Comparison of ENCODE assay signal across 20 cellular contexts in the genomic region with DNA sequence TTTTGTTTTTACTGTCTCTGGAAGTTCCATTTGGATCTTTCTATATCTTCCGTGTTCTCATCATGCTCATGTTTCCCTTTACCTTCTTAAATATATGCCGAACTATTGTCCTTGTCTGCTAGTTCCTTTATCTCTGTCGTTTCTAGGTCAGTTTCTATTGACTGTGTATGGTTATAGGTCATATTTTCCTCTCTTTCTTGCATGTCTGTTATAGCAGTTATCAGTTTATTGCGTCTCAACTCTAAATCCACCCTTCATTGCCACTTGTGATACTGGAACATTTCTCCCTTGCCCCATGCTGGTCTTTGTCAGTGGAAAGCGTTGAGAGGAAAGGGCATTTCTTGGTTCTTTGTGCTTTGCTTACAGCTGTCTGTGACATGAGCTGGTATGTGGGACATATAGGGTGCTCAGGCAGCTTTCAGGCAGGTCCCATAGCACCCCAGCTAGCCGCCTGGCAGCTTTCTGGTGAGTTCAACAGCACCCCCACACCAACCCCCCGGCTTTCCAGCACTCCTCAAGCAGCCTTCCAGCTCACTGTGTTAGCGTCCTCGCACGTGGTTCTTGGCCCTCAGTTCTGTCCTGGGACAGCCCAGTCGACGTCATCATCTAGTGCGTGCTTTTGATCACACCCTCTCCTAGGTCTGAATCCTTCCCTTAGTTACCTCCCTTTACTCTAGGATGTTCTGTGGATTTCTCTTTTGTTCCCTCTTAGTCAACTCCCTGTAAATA. TPM values are rescaled to one million over a fixed set of nuclear protein-coding genes. Genes with fewer than 3 reads are reported as not detected.
A peak's percentile ranks its signal among the peaks of the same experiment; 100 is the strongest.
DNase-seq lines count a peak whose midpoint lies in the region; TF ChIP-seq lines count a peak whose summit lies in the region.
"Had no signal": no experiment of that assay in that cellular context is flagged by ENCODE, and none has a peak within 500 bp of the region (broad histone marks: within the 10 kb centered on the region; RNA-seq: fewer than 3 reads in every experiment).

No MANE protein-coding gene starts in this region.

- peak overlapping the region; percentile 13 for H2AK5ac ChIP-seq in trophoblast cell (ENCODE audit: low read length)

- H3K27ac ChIP-seq in hepatocyte (peak overlapping the region; percentile 96), trophoblast cell (ENCODE audit: low read depth, low read length) (no peak overlapping the region), WERI-Rb-1 (no peak overlapping the region)
- H3K27ac ChIP-seq: SK-N-MC, upper lobe of right lung had no signal

- DNase-seq in activated CD8-positive, alpha-beta memory T cell treated with anti-CD3 and anti-CD28 coated beads for 24 hours = peak; percentile 46
- no peak for DNase-seq in activated CD8-positive, alpha-beta memory T cell treated with anti-CD3 and anti-CD28 coated beads, Interleukin-2, amount 50 U/mL, for 48 hours
- DNase-seq in H7 (peak; percentile 49), hepatocyte (ENCODE audit: low spot score) (no peak), trophoblast cell (no peak), SHP77 treated with DMSO at 0.1 percent for 48 hours (lab: John Stamatoyannopoulos, UW) (no peak), WERI-Rb-1 (no peak), NCI-H2227 treated with DMSO at 0.1 percent for 48 hours (lab: John Stamatoyannopoulos, UW) (no peak)
- DNase-seq: activated CD4-positive, alpha-beta T cell treated with anti-CD3 and anti-CD28 coated beads, Interleukin-2, amount 10 ng/mL, durations not matched to agents 7 days and 5 days; activated naive CD4-positive, alpha-beta T cell; activated T-cell treated with anti-CD3 and anti-CD28 coated beads for 4 hours; dermis blood vessel endothelial cell; GDM1; GOT3; Karpas-422; MV-4-11; NCI-H146; NCI-H526; upper lobe of right lung had no signal

- no peak overlapping the region for H4K12ac ChIP-seq in trophoblast cell (ENCODE audit: low read depth, low read length)

- no peaks in the 10 kb centered on the region for H3K27me3 ChIP-seq in H7 (ENCODE audit: control insufficient read depth, insufficient read depth, low read length)
- H3K27me3 ChIP-seq in hepatocyte = no peaks in the 10 kb centered on the region
- H3K27me3 ChIP-seq in trophoblast cell (ENCODE audit: insufficient read depth, low read length) = no peaks in the 10 kb centered on the region
- no peaks in the 10 kb centered on the region for H3K27me3 ChIP-seq in WERI-Rb-1 (ENCODE audit: insufficient read depth, low read depth, severe bottlenecking)
- H3K27me3 ChIP-seq: upper lobe of right lung had no signal

- no peaks in the 10 kb centered on the region for H4K20me1 ChIP-seq in hepatocyte (ENCODE audit: insufficient read depth, poor library complexity, severe bottlenecking)

- 82% methylated on average over 13 of the region's 13 CpGs for WGBS in hepatocyte (ENCODE audit: low lambda C conversion rate, missing lambda C conversion rate)
- no CpG with 5 or more reads among the region's 13 CpGs for WGBS in trophoblast cell (ENCODE audit: extremely low coverage, insufficient coverage, insufficient read length)

- H3K23ac ChIP-seq in trophoblast cell (ENCODE audit: low read length) = no peak overlapping the region

- H3K9me3 ChIP-seq in hepatocyte (ENCODE audit: low read depth) (no peaks in the 10 kb centered on the region), trophoblast cell (ENCODE audit: insufficient read depth, low read depth, low read length) (peaks cover 2% of the 10 kb centered on the region), WERI-Rb-1 (ENCODE audit: severe bottlenecking) (no peaks in the 10 kb centered on the region)
- H3K9me3 ChIP-seq: upper lobe of right lung had no signal

- peak overlapping the region; percentile 17 for H3K4me2 ChIP-seq in hepatocyte
- H3K4me2 ChIP-seq in trophoblast cell (ENCODE audit: low read length) = no peak overlapping the region

- peak overlapping the region; percentile 50 for H3K18ac ChIP-seq in trophoblast cell (ENCODE audit: low read length)

- no peak overlapping the region for H3K4ac ChIP-seq in trophoblast cell (ENCODE audit: low read depth, low read length)

- H3K79me2 ChIP-seq in hepatocyte (peaks cover 69% of the 10 kb centered on the region), trophoblast cell (ENCODE audit: control insufficient read depth, insufficient read depth, low read length, poor library complexity) (no peaks in the 10 kb centered on the region)

- no peak overlapping the region for H2AFZ ChIP-seq in hepatocyte
- H2AFZ ChIP-seq in trophoblast cell (ENCODE audit: insufficient read depth, low read length, poor library complexity) = no peak overlapping the region

- H3K9me2 ChIP-seq in hepatocyte (replicated peaks; ENCODE audit: insufficient read depth) = no peaks in the 10 kb centered on the region

- peak overlapping the region; percentile 13 for H4K91ac ChIP-seq in trophoblast cell (ENCODE audit: low read depth, low read length)

- no peak for TF ChIP-seq CTCF in hepatocyte (IDR thresholded peaks at IDR 0.05; ENCODE audit: poor library complexity)
- no peak for TF ChIP-seq CTCF in WERI-Rb-1 (IDR thresholded peaks at IDR 0.05; ENCODE audit: low read depth, low read length)

- no peak overlapping the region for H3K9ac ChIP-seq in trophoblast cell (ENCODE audit: low read length)

- peak overlapping the region; percentile 28 for H4K8ac ChIP-seq in trophoblast cell (ENCODE audit: low read depth, low read length)

- peaks cover 21% of the 10 kb centered on the region for H3K79me1 ChIP-seq in trophoblast cell (ENCODE audit: low read length)

- no peak overlapping the region for H2BK120ac ChIP-seq in trophoblast cell (ENCODE audit: insufficient read depth, low read length, poor library complexity)

- no peak overlapping the region for H2BK5ac ChIP-seq in trophoblast cell (ENCODE audit: low read depth, low read length, poor library complexity)

- no peaks in the 10 kb centered on the region; the same call in 1 of the 2 replicates for H3K36me3 ChIP-seq in H7 (replicated peaks; ENCODE audit: control insufficient read depth, insufficient read depth, low read length)
- no peaks in the 10 kb centered on the region for H3K36me3 ChIP-seq in hepatocyte (replicated peaks; ENCODE audit: insufficient read depth, low read depth)
- H3K36me3 ChIP-seq in trophoblast cell (ENCODE audit: control insufficient read depth in 1 of 2, insufficient read depth in 2 of 2, low read length in 2 of 2) = peaks cover 3 to 7% of the 10 kb centered on the region in 2 experiments
- H3K36me3 ChIP-seq in WERI-Rb-1 = no peaks in the 10 kb centered on the region

- H3K4me1 ChIP-seq in hepatocyte (ENCODE audit: insufficient read depth) (peaks cover 49% of the 10 kb centered on the region), trophoblast cell (ENCODE audit: control insufficient read depth in 1 of 2, insufficient read depth in 2 of 2, low read length in 2 of 2) (peaks cover 32 to 36% of the 10 kb centered on the region in 2 experiments)

- H3K14ac ChIP-seq in trophoblast cell (ENCODE audit: low read length) = no peak overlapping the region

- no peak overlapping the region for H2BK12ac ChIP-seq in trophoblast cell (ENCODE audit: low read length)

- H3K4me3 ChIP-seq in H7 (ENCODE audit: insufficient read depth, low read depth, low read length) = no peak overlapping the region
- H3K4me3 ChIP-seq in hepatocyte = no peak overlapping the region
- H3K4me3 ChIP-seq in trophoblast cell (ENCODE audit: low read depth, low read length) = no peak overlapping the region
- no peak overlapping the region for H3K4me3 ChIP-seq in WERI-Rb-1 (ENCODE audit: low read depth, low read length)
- H3K4me3 ChIP-seq: SK-N-MC, upper lobe of right lung had no signal

RNA-seq across cellular contexts. Expression of a gene that starts 15.4 kb away (rescaled TPM):
- 13.8 and 23.7 TPM in 2 replicates for total RNA-seq in H7 (2014; rRNA removed; shearing (Covaris generic))
- total RNA-seq in hepatocyte = 284 and 295 TPM in 2 replicates
- 332 and 337 TPM in 2 replicates for polyA plus RNA-seq in hepatocyte
- 10.6 and 11.7 TPM in 2 replicates for polyA plus RNA-seq in trophoblast cell (2013)

RNA-seq across cellular contexts. Expression of a gene that starts 27.7 kb away (rescaled TPM):
- total RNA-seq in H7 (2014; rRNA removed; shearing (Covaris generic)) = 8.4 and 11.3 TPM in 2 replicates
- total RNA-seq in hepatocyte = 3.5 and 4.6 TPM in 2 replicates
- 1.9 and 3.4 TPM in 2 replicates for polyA plus RNA-seq in hepatocyte
- 5.4 and 5.6 TPM in 2 replicates for polyA plus RNA-seq in trophoblast cell (2013)

Comparison
In these comparisons a context has a peak if more than half of its experiments do, and no peak if none do; other contexts are left out.
1. DNase-seq: peak in activated CD8-positive, alpha-beta memory T cell treated with anti-CD3 and anti-CD28 coated beads for 24 hours (single experiment) and H7 (single experiment); none in activated CD8-positive, alpha-beta memory T cell treated with anti-CD3 and anti-CD28 coated beads, Interleukin-2, amount 50 U/mL, for 48 hours (single experiment), hepatocyte (single experiment), trophoblast cell (0 of 2), SHP77 treated with DMSO at 0.1 percent for 48 hours (single experiment), WERI-Rb-1 (single experiment) and NCI-H2227 treated with DMSO at 0.1 percent for 48 hours (single experiment).
2. RNA of a gene that starts 15.4 kb away (total RNA-seq): 284 to 295 TPM in hepatocyte; 13.8 to 23.7 TPM in H7; every median in the first group is over 10 times any median in the second.